In the genomic region with DNA sequence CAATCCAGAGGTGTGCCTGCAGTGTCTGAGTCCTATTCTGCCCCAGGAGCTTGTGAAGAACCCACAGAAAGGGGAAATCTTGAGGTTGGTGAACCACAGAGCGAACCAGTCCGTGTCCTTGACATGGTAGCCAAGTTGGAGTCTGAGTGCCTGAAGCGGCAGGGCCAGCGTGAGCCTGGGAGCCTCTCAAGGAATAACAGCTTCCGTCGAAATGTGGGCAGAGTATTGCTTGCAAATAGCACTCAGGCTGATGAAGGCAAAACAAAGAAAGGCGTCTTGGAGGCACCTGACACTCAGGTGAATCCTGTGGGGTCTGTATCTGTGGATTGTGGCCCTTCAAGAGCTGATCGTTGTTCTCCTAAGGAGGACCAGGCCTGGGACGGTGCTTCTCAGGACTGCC, we compare ENCODE assay signal across 27 cellular contexts.
"Had no signal": no experiment of that assay in that cellular context is flagged by ENCODE, and none has a peak within 500 bp of the region (broad histone marks: within the 10 kb centered on the region; RNA-seq: fewer than 3 reads in every experiment).

No MANE protein-coding gene starts in this region.

- DNase-seq: activated B cell treated with CpG ODN at 0.5 μM for 24 hours; activated CD4-positive, alpha-beta T cell treated with anti-CD3 and anti-CD28 coated beads, Interleukin-2, amount 50 U/mL, for 1 hour; activated CD8-positive, alpha-beta T cell treated with anti-CD3 and anti-CD28 coated beads for 36 hours; activated naive CD8-positive, alpha-beta T cell treated with anti-CD3 and anti-CD28 coated beads, Interleukin-2, amount 50 U/mL, for 24 hours; activated T-cell treated with anti-CD3 and anti-CD28 coated beads, Interleukin-2, amount 50 U/mL, for 4 hours; amygdala; central memory CD4-positive, alpha-beta T cell; effector CD4-positive, alpha-beta T cell; gastrocnemius medialis; left cardiac atrium; left ventricle myocardium superior; mucosa of descending colon; nucleus accumbens; psoas muscle; sigmoid colon; small intestine; stimulated activated CD4-positive, alpha-beta T cell treated with anti-CD3 and anti-CD28 coated beads, Interleukin-1b, Interleukin-23, amount 100 ng/mL, for 48 hours; stimulated activated CD4-positive, alpha-beta T cell treated with anti-CD3 and anti-CD28 coated beads, Interleukin-4, amount 100 ng/mL, for 4 hours; stimulated activated CD8-positive, alpha-beta memory T cell treated with anti-CD3 and anti-CD28 coated beads, Interleukin-4, amount 100 ng/mL, for 48 hours; stimulated activated naive CD8-positive, alpha-beta T cell treated with anti-CD3 and anti-CD28 coated beads, Interleukin-15, amount 100 ng/mL, for 72 hours; substantia nigra; T1000; upper lobe of left lung had no signal

- H3K27me3 Mint-ChIP-seq: activated B cell treated with CpG ODN at 0.5 μM for 24 hours; activated CD8-positive, alpha-beta T cell treated with anti-CD3 and anti-CD28 coated beads for 36 hours; activated naive CD8-positive, alpha-beta T cell treated with anti-CD3 and anti-CD28 coated beads, Interleukin-2, amount 50 U/mL, for 24 hours; dendritic cell treated with granulocyte-macrophage colony-stimulating factor and Interleukin-4, amounts not matched to agents 40 ng/mL and 50 ng/mL, for 4 days; stimulated activated memory B cell treated with anti-CD40 and anti-IgM and Interleukin-4, amounts not matched to agents 10 μg/mL and 1 μg/mL and 100 μg/mL, for 72 hours; stimulated activated naive CD8-positive, alpha-beta T cell treated with anti-CD3 and anti-CD28 coated beads, Interleukin-15, amount 100 ng/mL, for 72 hours had no signal

- H3K4me3 Mint-ChIP-seq: activated B cell treated with CpG ODN at 0.5 μM for 24 hours; activated CD8-positive, alpha-beta T cell treated with anti-CD3 and anti-CD28 coated beads for 36 hours; activated naive CD8-positive, alpha-beta T cell treated with anti-CD3 and anti-CD28 coated beads, Interleukin-2, amount 50 U/mL, for 24 hours; activated T-cell treated with anti-CD3 and anti-CD28 coated beads, Interleukin-2, amount 50 U/mL, for 4 hours; dendritic cell treated with granulocyte-macrophage colony-stimulating factor and Interleukin-4, amounts not matched to agents 40 ng/mL and 50 ng/mL, for 4 days; stimulated activated memory B cell treated with anti-CD40 and anti-IgM and Interleukin-4, amounts not matched to agents 10 μg/mL and 1 μg/mL and 100 μg/mL, for 72 hours; stimulated activated naive CD8-positive, alpha-beta T cell treated with anti-CD3 and anti-CD28 coated beads, Interleukin-15, amount 100 ng/mL, for 72 hours; T-helper 1 cell treated with Interleukin-12 subunit alpha and Interleukin-12 subunit beta and Interleukin-4 antibody, amounts not matched to agents 30 μg/mL and 1 μg/mL, for 36 hours had no signal

- ATAC-seq: activated CD8-positive, alpha-beta T cell treated with anti-CD3 and anti-CD28 coated beads for 36 hours; activated naive CD8-positive, alpha-beta T cell treated with anti-CD3 and anti-CD28 coated beads, Interleukin-2, amount 50 U/mL, for 24 hours; activated T-cell treated with anti-CD3 and anti-CD28 coated beads, Interleukin-2, amount 50 U/mL, for 4 hours; gastrocnemius medialis; left cardiac atrium; left ventricle myocardium superior; mucosa of descending colon; psoas muscle; stimulated activated memory B cell treated with anti-CD40 and anti-IgM and Interleukin-4, amounts not matched to agents 10 μg/mL and 1 μg/mL and 100 μg/mL, for 72 hours; stimulated activated naive CD8-positive, alpha-beta T cell treated with anti-CD3 and anti-CD28 coated beads, Interleukin-15, amount 100 ng/mL, for 72 hours had no signal

- H3K27ac Mint-ChIP-seq: activated B cell treated with CpG ODN at 0.5 μM for 24 hours; activated CD8-positive, alpha-beta T cell treated with anti-CD3 and anti-CD28 coated beads for 36 hours; activated naive CD8-positive, alpha-beta T cell treated with anti-CD3 and anti-CD28 coated beads, Interleukin-2, amount 50 U/mL, for 24 hours; activated T-helper 2 cell treated with anti-CD3 and anti-CD28 coated beads, Interferon-gamma antibody, Interleukin-2, Interleukin-4, amounts not matched to agents 10 μg/mL and 5 μg/mL and 100 μg/mL, durations not matched to agents 14 hours and 24 hours and 36 hours; dendritic cell treated with granulocyte-macrophage colony-stimulating factor and Interleukin-4, amounts not matched to agents 40 ng/mL and 50 ng/mL, for 4 days; stimulated activated memory B cell treated with anti-CD40 and anti-IgM and Interleukin-4, amounts not matched to agents 10 μg/mL and 1 μg/mL and 100 μg/mL, for 72 hours; T-helper 1 cell treated with Interleukin-12 subunit alpha and Interleukin-12 subunit beta and Interleukin-4 antibody, amounts not matched to agents 30 μg/mL and 1 μg/mL, for 36 hours had no signal

- H3K9me3 Mint-ChIP-seq: activated B cell treated with CpG ODN at 0.5 μM for 24 hours; activated CD8-positive, alpha-beta T cell treated with anti-CD3 and anti-CD28 coated beads for 36 hours; activated naive CD8-positive, alpha-beta T cell treated with anti-CD3 and anti-CD28 coated beads, Interleukin-2, amount 50 U/mL, for 24 hours; activated T-cell treated with anti-CD3 and anti-CD28 coated beads, Interleukin-2, amount 50 U/mL, for 4 hours; activated T-helper 2 cell treated with anti-CD3 and anti-CD28 coated beads, Interferon-gamma antibody, Interleukin-2, Interleukin-4, amounts not matched to agents 10 μg/mL and 5 μg/mL and 100 μg/mL, durations not matched to agents 14 hours and 24 hours and 36 hours; dendritic cell treated with granulocyte-macrophage colony-stimulating factor and Interleukin-4, amounts not matched to agents 40 ng/mL and 50 ng/mL, for 4 days; stimulated activated memory B cell treated with anti-CD40 and anti-IgM and Interleukin-4, amounts not matched to agents 10 μg/mL and 1 μg/mL and 100 μg/mL, for 72 hours; stimulated activated naive CD8-positive, alpha-beta T cell treated with anti-CD3 and anti-CD28 coated beads, Interleukin-15, amount 100 ng/mL, for 72 hours; T-helper 1 cell treated with Interleukin-12 subunit alpha and Interleukin-12 subunit beta and Interleukin-4 antibody, amounts not matched to agents 30 μg/mL and 1 μg/mL, for 36 hours had no signal
